8 cellular contexts compared by ENCODE assay signal in the genomic region with DNA sequence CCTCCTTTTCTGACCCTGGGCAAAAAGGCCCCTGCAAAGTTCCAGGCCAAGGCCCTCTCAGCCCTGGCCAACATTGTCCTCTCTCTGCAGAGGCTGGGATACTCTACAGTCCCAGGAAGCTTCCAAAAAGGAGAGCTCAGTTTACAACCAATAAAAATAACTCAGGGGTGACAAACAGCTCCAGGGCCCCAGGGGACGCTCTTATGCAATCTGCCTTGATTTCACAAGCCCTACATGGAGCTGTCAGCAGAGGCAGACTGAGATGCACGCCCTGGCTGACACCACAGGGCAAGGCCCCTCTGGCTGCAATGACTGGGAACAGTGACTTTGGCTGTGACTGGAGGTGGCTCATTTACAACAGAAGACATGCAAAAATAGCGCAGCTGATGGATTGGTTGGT.
DNase-seq lines count a peak whose midpoint lies in the region; ATAC-seq and TF ChIP-seq lines count a peak whose summit lies in the region.

No MANE protein-coding gene starts in this region.

- H3K9ac ChIP-seq in SK-N-SH, result no peak overlapping the region

- H3K79me2 ChIP-seq in SK-N-SH (ENCODE audit: insufficient read depth), result no peaks in the 10 kb centered on the region

- no peaks in the 10 kb centered on the region for H3K27me3 ChIP-seq in SK-N-SH (ENCODE audit: insufficient read depth)

- TF ChIP-seq CTCF in fibroblast of pulmonary artery (IDR thresholded peaks at IDR 0.05; ENCODE audit: low read length, missing control alignments) (no peak), SK-N-SH (IDR thresholded peaks at IDR 0.05) (no peak), GM10248 (IDR thresholded peaks at IDR 0.05; ENCODE audit: control extremely low read depth, extremely low read depth, low read depth, missing control alignments) (no peak)

- no peak overlapping the region for H3K27ac ChIP-seq in SK-N-SH (ENCODE audit: low read depth in 2 of 2, low read length in 1 of 2)

- WGBS in SK-N-SH (ENCODE audit: low lambda C conversion rate), result 87% methylated on average over 2 of the region's 3 CpGs

- H3F3A ChIP-seq in SK-N-SH (replicated peaks; ENCODE audit: insufficient read depth), result no peaks in the 10 kb centered on the region

- no peaks in the 10 kb centered on the region for H4K20me1 ChIP-seq in SK-N-SH (ENCODE audit: insufficient read depth)

- H3K4me1 ChIP-seq in SK-N-SH (ENCODE audit: control insufficient read depth in 1 of 2, insufficient read depth in 2 of 2, low read depth in 1 of 2, low read length in 1 of 2), result peaks cover 6 to 7% of the 10 kb centered on the region in 2 experiments; a peak in 2 of 4 replicates

- no peaks in the 10 kb centered on the region for H3K9me2 ChIP-seq in SK-N-SH

- no peak overlapping the region for H3K4me2 ChIP-seq in SK-N-SH

- POLR2A ChIA-PET in SK-N-SH (lab: Yijun Ruan, JAX), result no interaction called here
- POLR2A ChIA-PET in GM10248 (lab: Yijun Ruan, JAX), result no interaction called here

- no peak for TF ChIP-seq EP300 in SK-N-SH (IDR thresholded peaks at IDR 0.05; ENCODE audit: borderline replicate concordance in 1 of 2, low read depth in 1 of 2, low read length in 1 of 2)

- no peak for TF ChIP-seq RAD21 in SK-N-SH (IDR thresholded peaks at IDR 0.05; ENCODE audit: low read length)

- H2AFZ ChIP-seq in SK-N-SH (ENCODE audit: low read depth), result no peak overlapping the region

- no peak for ATAC-seq in GM21381 (IDR thresholded peaks at IDR 0.05; ENCODE audit: unreplicated experiment)

- DNase-seq in ELR (ENCODE audit: low read depth) (peak; percentile 87), NCI-H69 (lab: John Stamatoyannopoulos, UW) (peak; percentile 24), fibroblast of pulmonary artery (ENCODE audit: low read depth) (peak; percentile 91), pons (ENCODE audit: low spot score) (peak; percentile 48), COLO829 (ENCODE audit: low spot score) (no peak), SK-N-SH (no peak), GM10248 (ENCODE audit: extremely low spot score) (no peak)

- CTCF ChIA-PET in SK-N-SH (lab: Yijun Ruan, JAX) (interaction anchor here (0.6 kb wide), 1 partner anchor 274 kb away, joined by 3 read pairs; no protein-coding TSS in a partner anchor), GM10248 (lab: Yijun Ruan, JAX) (interaction anchor here (0.7 to 1.6 kb wide), 5 partner anchors 14 to 409 kb away, joined by 3 to 5 read pairs (median 3); no protein-coding TSS in a partner anchor)

- no peaks in the 10 kb centered on the region for H3K9me3 ChIP-seq in SK-N-SH

- H3K36me3 ChIP-seq in SK-N-SH (replicated peaks in 1 of 2; ENCODE audit: control insufficient read depth in 1 of 2, insufficient read depth in 2 of 2, low read length in 1 of 2), result peaks cover 0 to 18% of the 10 kb centered on the region in 2 experiments

- no peak overlapping the region for H3K4me3 ChIP-seq in fibroblast of pulmonary artery (replicated peaks; ENCODE audit: low read depth, low read length)
- H3K4me3 ChIP-seq in SK-N-SH (ENCODE audit: low read depth in 2 of 2, low read length in 1 of 2), result no peak overlapping the region

TF ChIP-seq in SK-N-SH, 30 proteins besides CTCF, POLR2A, EP300 and RAD21:
- no peak for TF ChIP-seq RXRA (IDR thresholded peaks at IDR 0.05; ENCODE audit: borderline replicate concordance, low read depth)
- no peak for TF ChIP-seq RFX5 (IDR thresholded peaks at IDR 0.05; ENCODE audit: low read length)
- no peak for TF ChIP-seq NFIC (IDR thresholded peaks at IDR 0.05; ENCODE audit: borderline replicate concordance)
- no peak for TF ChIP-seq FOSL2 (IDR thresholded peaks at IDR 0.05; ENCODE audit: borderline replicate concordance, low read depth)
- TF ChIP-seq, protein P1, sequence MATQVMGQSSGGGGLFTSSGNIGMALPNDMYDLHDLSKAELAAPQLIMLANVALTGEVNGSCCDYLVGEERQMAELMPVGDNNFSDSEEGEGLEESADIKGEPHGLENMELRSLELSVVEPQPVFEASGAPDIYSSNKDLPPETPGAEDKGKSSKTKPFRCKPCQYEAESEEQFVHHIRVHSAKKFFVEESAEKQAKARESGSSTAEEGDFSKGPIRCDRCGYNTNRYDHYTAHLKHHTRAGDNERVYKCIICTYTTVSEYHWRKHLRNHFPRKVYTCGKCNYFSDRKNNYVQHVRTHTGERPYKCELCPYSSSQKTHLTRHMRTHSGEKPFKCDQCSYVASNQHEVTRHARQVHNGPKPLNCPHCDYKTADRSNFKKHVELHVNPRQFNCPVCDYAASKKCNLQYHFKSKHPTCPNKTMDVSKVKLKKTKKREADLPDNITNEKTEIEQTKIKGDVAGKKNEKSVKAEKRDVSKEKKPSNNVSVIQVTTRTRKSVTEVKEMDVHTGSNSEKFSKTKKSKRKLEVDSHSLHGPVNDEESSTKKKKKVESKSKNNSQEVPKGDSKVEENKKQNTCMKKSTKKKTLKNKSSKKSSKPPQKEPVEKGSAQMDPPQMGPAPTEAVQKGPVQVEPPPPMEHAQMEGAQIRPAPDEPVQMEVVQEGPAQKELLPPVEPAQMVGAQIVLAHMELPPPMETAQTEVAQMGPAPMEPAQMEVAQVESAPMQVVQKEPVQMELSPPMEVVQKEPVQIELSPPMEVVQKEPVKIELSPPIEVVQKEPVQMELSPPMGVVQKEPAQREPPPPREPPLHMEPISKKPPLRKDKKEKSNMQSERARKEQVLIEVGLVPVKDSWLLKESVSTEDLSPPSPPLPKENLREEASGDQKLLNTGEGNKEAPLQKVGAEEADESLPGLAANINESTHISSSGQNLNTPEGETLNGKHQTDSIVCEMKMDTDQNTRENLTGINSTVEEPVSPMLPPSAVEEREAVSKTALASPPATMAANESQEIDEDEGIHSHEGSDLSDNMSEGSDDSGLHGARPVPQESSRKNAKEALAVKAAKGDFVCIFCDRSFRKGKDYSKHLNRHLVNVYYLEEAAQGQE (IDR thresholded peaks at IDR 0.05; ENCODE audit: low read depth, low read length), result no peak
- TF ChIP-seq JUND (IDR thresholded peaks at IDR 0.05), result no peak
- TF ChIP-seq ELF1 (IDR thresholded peaks at IDR 0.05), result no peak
- no peak for TF ChIP-seq TAF1 (IDR thresholded peaks at IDR 0.05; ENCODE audit: borderline replicate concordance, low read depth, low read length)
- no peak for TF ChIP-seq MEF2A (IDR thresholded peaks at IDR 0.05; ENCODE audit: borderline replicate concordance, low read depth)
- TF ChIP-seq TCF12 (IDR thresholded peaks at IDR 0.05), result no peak
- TF ChIP-seq SIN3A (IDR thresholded peaks at IDR 0.05; ENCODE audit: borderline replicate concordance, low read depth, low read length), result no peak
- TF ChIP-seq USF2 (IDR thresholded peaks at IDR 0.05; ENCODE audit: borderline replicate concordance, low read depth, low read length), result no peak
- TF ChIP-seq MXI1 (IDR thresholded peaks at IDR 0.05; ENCODE audit: low read depth, low read length), result no peak
- TF ChIP-seq ZBTB33 (IDR thresholded peaks at IDR 0.05; ENCODE audit: borderline replicate concordance, low read depth), result no peak

Comparison
In these comparisons a context has a peak if more than half of its experiments do, and no peak if none do; other contexts are left out.
1. DNase-seq: peak in ELR (single experiment), NCI-H69 (single experiment), fibroblast of pulmonary artery (single experiment) and pons (single experiment); none in COLO829 (single experiment), SK-N-SH (single experiment) and GM10248 (single experiment).